1 cellular context compared by ENCODE assay signal in genomic region chr6:123380257-123380656, GRCh38.
TF ChIP-seq lines count a peak whose summit lies in the region.

No MANE protein-coding gene starts in this region.

TF ChIP-seq in A549, 52 proteins besides CTCF, POLR2A, EP300 and RAD21 (continued from another document):
- TF ChIP-seq RFX5 (IDR thresholded peaks at IDR 0.05): no peak
- TF ChIP-seq, protein P1, sequence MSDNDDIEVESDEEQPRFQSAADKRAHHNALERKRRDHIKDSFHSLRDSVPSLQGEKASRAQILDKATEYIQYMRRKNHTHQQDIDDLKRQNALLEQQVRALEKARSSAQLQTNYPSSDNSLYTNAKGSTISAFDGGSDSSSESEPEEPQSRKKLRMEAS (IDR thresholded peaks at IDR 0.05): no peak
- no peak for TF ChIP-seq POLR2AphosphoS2 (conservative IDR thresholded peaks at IDR 0.05; ENCODE audit: low read length)
- TF ChIP-seq JUN (IDR thresholded peaks at IDR 0.05): no peak
- TF ChIP-seq USF2 (IDR thresholded peaks at IDR 0.05): no peak
- TF ChIP-seq FOSB (CRISPR knock-in tag; IDR thresholded peaks at IDR 0.05): no peak
- no peak for TF ChIP-seq HOXB5 (CRISPR knock-in tag; IDR thresholded peaks at IDR 0.05)
- no peak for TF ChIP-seq KDM5A (IDR thresholded peaks at IDR 0.05)
- TF ChIP-seq MAFK (IDR thresholded peaks at IDR 0.05; ENCODE audit: partially characterized antibody): no peak
- no peak for TF ChIP-seq ESRRA (IDR thresholded peaks at IDR 0.05; ENCODE audit: borderline replicate concordance, low read length)
- no peak for TF ChIP-seq KDM1A (IDR thresholded peaks at IDR 0.05; ENCODE audit: low read depth)
- no peak for TF ChIP-seq CHD4 (IDR thresholded peaks at IDR 0.05; ENCODE audit: borderline replicate concordance)
- TF ChIP-seq, protein P2, sequence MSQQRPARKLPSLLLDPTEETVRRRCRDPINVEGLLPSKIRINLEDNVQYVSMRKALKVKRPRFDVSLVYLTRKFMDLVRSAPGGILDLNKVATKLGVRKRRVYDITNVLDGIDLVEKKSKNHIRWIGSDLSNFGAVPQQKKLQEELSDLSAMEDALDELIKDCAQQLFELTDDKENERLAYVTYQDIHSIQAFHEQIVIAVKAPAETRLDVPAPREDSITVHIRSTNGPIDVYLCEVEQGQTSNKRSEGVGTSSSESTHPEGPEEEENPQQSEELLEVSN (IDR thresholded peaks at IDR 0.05; ENCODE audit: borderline replicate concordance, low read depth): no peak
- no peak for TF ChIP-seq RCOR1 (IDR thresholded peaks at IDR 0.05; ENCODE audit: low read depth, low read length)
- no peak for TF ChIP-seq MAZ (IDR thresholded peaks at IDR 0.05; ENCODE audit: borderline replicate concordance, low read depth, low read length)
- TF ChIP-seq, protein P3, sequence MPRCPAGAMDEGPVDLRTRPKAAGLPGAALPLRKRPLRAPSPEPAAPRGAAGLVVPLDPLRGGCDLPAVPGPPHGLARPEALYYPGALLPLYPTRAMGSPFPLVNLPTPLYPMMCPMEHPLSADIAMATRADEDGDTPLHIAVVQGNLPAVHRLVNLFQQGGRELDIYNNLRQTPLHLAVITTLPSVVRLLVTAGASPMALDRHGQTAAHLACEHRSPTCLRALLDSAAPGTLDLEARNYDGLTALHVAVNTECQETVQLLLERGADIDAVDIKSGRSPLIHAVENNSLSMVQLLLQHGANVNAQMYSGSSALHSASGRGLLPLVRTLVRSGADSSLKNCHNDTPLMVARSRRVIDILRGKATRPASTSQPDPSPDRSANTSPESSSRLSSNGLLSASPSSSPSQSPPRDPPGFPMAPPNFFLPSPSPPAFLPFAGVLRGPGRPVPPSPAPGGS (IDR thresholded peaks at IDR 0.05): no peak
- no peak for TF ChIP-seq RARB (CRISPR knock-in tag; IDR thresholded peaks at IDR 0.05)
